In genomic region chr1:38564946-38565570, GRCh38 we compare ENCODE assay signal across 21 cellular contexts.
DNase-seq lines count a peak whose midpoint lies in the region; FAIRE-seq and TF ChIP-seq lines count a peak whose summit lies in the region.
"Had no signal": no experiment of that assay in that cellular context is flagged by ENCODE, and none has a peak within 500 bp of the region (broad histone marks: within the 10 kb centered on the region; RNA-seq: fewer than 3 reads in every experiment).

No MANE protein-coding gene starts in this region.

- DNase-seq in NCI-H2227 (lab: John Stamatoyannopoulos, UW; ENCODE audit: unreplicated experiment): peak; percentile 37
- peak; percentile 9 for DNase-seq in myocyte (ENCODE audit: low read depth)
- no peak for DNase-seq in DMS79 treated with DMSO at 0.1 percent for 48 hours (lab: John Stamatoyannopoulos, UW)
- no peak for DNase-seq in activated effector memory CD4-positive, alpha-beta T cell treated with anti-CD3 and anti-CD28 coated beads, Interleukin-2, amount 50 U/mL, for 16 hours
- DNase-seq in NCI-H524 (lab: John Stamatoyannopoulos, UW): no peak
- no peak for DNase-seq in kidney
- DNase-seq: CD4-positive, alpha-beta T cell; DND-41; GDM1; GM23248; IMR-90; Kasumi-1; NCI-H1105 treated with DMSO at 0.1 percent for 48 hours; NCI-H1930; NCI-H2171; NCI-H82; PC-9; SJCRH30 had no signal

- H3K9me3 Mint-ChIP-seq in brain: peaks cover 0 to 4% (median 0%) of the 10 kb centered on the region in 5 experiments
- H3K9me3 Mint-ChIP-seq: CD4-positive, alpha-beta T cell had no signal

- H3K4me1 Mint-ChIP-seq in brain: peaks cover 44% of the 10 kb centered on the region

- H3K4me3 ChIP-seq in BLaER1 treated with 17β-estradiol and CSF1 and Interleukin-3, amounts not matched to agents 10 nM and 100 nM: no peak overlapping the region
- no peak overlapping the region for H3K4me3 ChIP-seq in kidney (ENCODE audit: low read length in 2 of 2)
- H3K4me3 ChIP-seq: GM12878, GM23248, PC-9, SJCRH30 had no signal

- intact Hi-C loops in kidney (cut with DNase I): no loop called here

- no peaks in the 10 kb centered on the region for H4K20me1 ChIP-seq in BLaER1 treated with 17β-estradiol and CSF1 and Interleukin-3, amounts not matched to agents 10 nM and 100 nM

- H3K9ac ChIP-seq in BLaER1 treated with 17β-estradiol and CSF1 and Interleukin-3, amounts not matched to agents 10 nM and 100 nM: no peak overlapping the region
- no peak overlapping the region for H3K9ac ChIP-seq in kidney (ENCODE audit: low read length in 2 of 2)
- H3K9ac ChIP-seq: GM23248 had no signal

- peak overlapping the region in 8 of 11 experiments; percentile 25 to 71 (median 58); a peak in 12 of 22 replicates for H3K4me2 ChIP-seq in BLaER1 treated with 17β-estradiol and CSF1 and Interleukin-3, amounts not matched to agents 10 nM and 100 nM
- H3K4me2 ChIP-seq: PC-9 had no signal

- peak overlapping the region in 4 of 5 experiments; percentile 51 to 83 (median 66) for H3K27ac Mint-ChIP-seq in brain
- H3K27ac Mint-ChIP-seq: CD4-positive, alpha-beta T cell had no signal

- H3K4me3 Mint-ChIP-seq in brain: peak overlapping the region in 1 of 5 experiments; percentile 15
- H3K4me3 Mint-ChIP-seq: CD4-positive, alpha-beta T cell had no signal

- TF ChIP-seq CTCF in brain (conservative IDR thresholded peaks at IDR 0.05) (no peak), kidney (IDR thresholded peaks at IDR 0.05; ENCODE audit: borderline replicate concordance, extremely low read depth, insufficient read depth) (no peak)

- H3K27ac ChIP-seq in BLaER1 treated with 17β-estradiol and CSF1 and Interleukin-3, amounts not matched to agents 10 nM and 100 nM: no peak overlapping the region
- no peak overlapping the region for H3K27ac ChIP-seq in kidney (ENCODE audit: low read depth in 2 of 2, low read length in 2 of 2)
- H3K27ac ChIP-seq: GM23248, PC-9, SJCRH30 had no signal

- H3K27me3 ChIP-seq in BLaER1 treated with 17β-estradiol and CSF1 and Interleukin-3, amounts not matched to agents 10 nM and 100 nM: no peaks in the 10 kb centered on the region

- peaks cover 10 to 36% (median 32%) of the 10 kb centered on the region in 10 experiments for H3K4me1 ChIP-seq in BLaER1 treated with 17β-estradiol and CSF1 and Interleukin-3, amounts not matched to agents 10 nM and 100 nM
- peaks cover 0 to under 1% of the 10 kb centered on the region in 2 donors for H3K4me1 ChIP-seq in kidney (ENCODE audit: control insufficient read depth in 1 of 2, insufficient read depth in 1 of 2, low read depth in 1 of 2, low read length in 2 of 2)
- H3K4me1 ChIP-seq: SJCRH30 had no signal

- FAIRE-seq in kidney (lab: Jason Lieb, UNC): no peak
- FAIRE-seq: GM12878 had no signal

- H3K36me3 Mint-ChIP-seq in brain: no peaks in the 10 kb centered on the region

- no peaks in the 10 kb centered on the region for H3K36me3 ChIP-seq in BLaER1 treated with 17β-estradiol and CSF1 and Interleukin-3, amounts not matched to agents 10 nM and 100 nM
- no peaks in the 10 kb centered on the region for H3K36me3 ChIP-seq in kidney (ENCODE audit: control insufficient read depth in 1 of 2, insufficient read depth in 2 of 2, low read length in 2 of 2)
- H3K36me3 ChIP-seq: SJCRH30 had no signal

- no peaks in the 10 kb centered on the region for H3K9me3 ChIP-seq in BLaER1 treated with 17β-estradiol and CSF1 and Interleukin-3, amounts not matched to agents 10 nM and 100 nM (replicated peaks in 1 of 11)
- H3K9me3 ChIP-seq in kidney (ENCODE audit: control insufficient read depth in 1 of 2, low read length in 2 of 2): no peaks in the 10 kb centered on the region
- H3K9me3 ChIP-seq: SJCRH30 had no signal

- H3K27me3 Mint-ChIP-seq in brain: peaks cover 7% of the 10 kb centered on the region

Comparison
In these comparisons a context has a peak if more than half of its experiments do, and no peak if none do; other contexts are left out.
1. DNase-seq: peak in NCI-H2227 (single experiment) and myocyte (single experiment); none in DMS79 treated with DMSO at 0.1 percent for 48 hours (single experiment), activated effector memory CD4-positive, alpha-beta T cell treated with anti-CD3 and anti-CD28 coated beads, Interleukin-2, amount 50 U/mL, for 16 hours (single experiment), NCI-H524 (0 of 2) and kidney (single experiment).